ENCODE assay signal across 1 cellular context in the genomic region with DNA sequence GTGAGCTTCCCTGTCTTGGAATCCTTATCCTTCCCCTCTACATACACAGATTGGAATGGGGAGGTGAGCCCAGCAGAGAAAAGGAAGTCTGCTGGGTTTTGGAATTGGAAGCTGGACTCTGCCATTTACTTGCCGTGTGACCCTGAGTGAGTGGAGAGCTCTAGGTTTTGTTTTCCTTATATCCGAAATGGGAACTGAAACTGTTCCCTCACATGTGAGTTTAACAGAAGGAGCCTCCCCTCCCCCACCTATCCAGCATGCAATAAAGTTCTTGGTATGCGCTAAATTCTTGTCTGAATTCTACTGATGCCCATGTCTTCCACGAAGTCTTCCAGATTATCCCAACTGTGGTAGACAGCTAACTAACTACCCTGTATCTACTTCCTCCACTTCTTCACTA.
TF ChIP-seq lines count a peak whose summit lies in the region.

No MANE protein-coding gene starts in this region.

TF ChIP-seq in SK-N-SH treated with all-trans-retinoic acid at 6 μM for 48 hours, 23 proteins besides CTCF, POLR2A, EP300 and RAD21 (continued from another document):
- TF ChIP-seq, protein P1, sequence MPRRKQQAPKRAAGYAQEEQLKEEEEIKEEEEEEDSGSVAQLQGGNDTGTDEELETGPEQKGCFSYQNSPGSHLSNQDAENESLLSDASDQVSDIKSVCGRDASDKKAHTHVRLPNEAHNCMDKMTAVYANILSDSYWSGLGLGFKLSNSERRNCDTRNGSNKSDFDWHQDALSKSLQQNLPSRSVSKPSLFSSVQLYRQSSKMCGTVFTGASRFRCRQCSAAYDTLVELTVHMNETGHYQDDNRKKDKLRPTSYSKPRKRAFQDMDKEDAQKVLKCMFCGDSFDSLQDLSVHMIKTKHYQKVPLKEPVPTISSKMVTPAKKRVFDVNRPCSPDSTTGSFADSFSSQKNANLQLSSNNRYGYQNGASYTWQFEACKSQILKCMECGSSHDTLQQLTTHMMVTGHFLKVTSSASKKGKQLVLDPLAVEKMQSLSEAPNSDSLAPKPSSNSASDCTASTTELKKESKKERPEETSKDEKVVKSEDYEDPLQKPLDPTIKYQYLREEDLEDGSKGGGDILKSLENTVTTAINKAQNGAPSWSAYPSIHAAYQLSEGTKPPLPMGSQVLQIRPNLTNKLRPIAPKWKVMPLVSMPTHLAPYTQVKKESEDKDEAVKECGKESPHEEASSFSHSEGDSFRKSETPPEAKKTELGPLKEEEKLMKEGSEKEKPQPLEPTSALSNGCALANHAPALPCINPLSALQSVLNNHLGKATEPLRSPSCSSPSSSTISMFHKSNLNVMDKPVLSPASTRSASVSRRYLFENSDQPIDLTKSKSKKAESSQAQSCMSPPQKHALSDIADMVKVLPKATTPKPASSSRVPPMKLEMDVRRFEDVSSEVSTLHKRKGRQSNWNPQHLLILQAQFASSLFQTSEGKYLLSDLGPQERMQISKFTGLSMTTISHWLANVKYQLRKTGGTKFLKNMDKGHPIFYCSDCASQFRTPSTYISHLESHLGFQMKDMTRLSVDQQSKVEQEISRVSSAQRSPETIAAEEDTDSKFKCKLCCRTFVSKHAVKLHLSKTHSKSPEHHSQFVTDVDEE (CRISPR knock-in tag; IDR thresholded peaks at IDR 0.05): no peak
- TF ChIP-seq OSR1 (CRISPR knock-in tag; IDR thresholded peaks at IDR 0.05): no peak
- TF ChIP-seq, protein P2, sequence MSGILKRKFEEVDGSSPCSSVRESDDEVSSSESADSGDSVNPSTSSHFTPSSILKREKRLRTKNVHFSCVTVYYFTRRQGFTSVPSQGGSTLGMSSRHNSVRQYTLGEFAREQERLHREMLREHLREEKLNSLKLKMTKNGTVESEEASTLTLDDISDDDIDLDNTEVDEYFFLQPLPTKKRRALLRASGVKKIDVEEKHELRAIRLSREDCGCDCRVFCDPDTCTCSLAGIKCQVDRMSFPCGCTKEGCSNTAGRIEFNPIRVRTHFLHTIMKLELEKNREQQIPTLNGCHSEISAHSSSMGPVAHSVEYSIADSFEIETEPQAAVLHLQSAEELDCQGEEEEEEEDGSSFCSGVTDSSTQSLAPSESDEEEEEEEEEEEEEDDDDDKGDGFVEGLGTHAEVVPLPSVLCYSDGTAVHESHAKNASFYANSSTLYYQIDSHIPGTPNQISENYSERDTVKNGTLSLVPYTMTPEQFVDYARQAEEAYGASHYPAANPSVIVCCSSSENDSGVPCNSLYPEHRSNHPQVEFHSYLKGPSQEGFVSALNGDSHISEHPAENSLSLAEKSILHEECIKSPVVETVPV (CRISPR knock-in tag; IDR thresholded peaks at IDR 0.05): no peak
- no peak for TF ChIP-seq ESRRG (CRISPR knock-in tag; IDR thresholded peaks at IDR 0.05)
- TF ChIP-seq TCF4 (CRISPR knock-in tag; IDR thresholded peaks at IDR 0.05; ENCODE audit: borderline replicate concordance): no peak
- no peak for TF ChIP-seq TOX (CRISPR knock-in tag; IDR thresholded peaks at IDR 0.05; ENCODE audit: borderline replicate concordance)
- no peak for TF ChIP-seq ZFP30 (CRISPR knock-in tag; IDR thresholded peaks at IDR 0.05)
- no peak for TF ChIP-seq ISL1 (CRISPR knock-in tag; IDR thresholded peaks at IDR 0.05)
- no peak for TF ChIP-seq ZNF70 (CRISPR knock-in tag; IDR thresholded peaks at IDR 0.05)
- TF ChIP-seq CSDC2 (CRISPR knock-in tag; IDR thresholded peaks at IDR 0.05): no peak
